In the genomic region with DNA sequence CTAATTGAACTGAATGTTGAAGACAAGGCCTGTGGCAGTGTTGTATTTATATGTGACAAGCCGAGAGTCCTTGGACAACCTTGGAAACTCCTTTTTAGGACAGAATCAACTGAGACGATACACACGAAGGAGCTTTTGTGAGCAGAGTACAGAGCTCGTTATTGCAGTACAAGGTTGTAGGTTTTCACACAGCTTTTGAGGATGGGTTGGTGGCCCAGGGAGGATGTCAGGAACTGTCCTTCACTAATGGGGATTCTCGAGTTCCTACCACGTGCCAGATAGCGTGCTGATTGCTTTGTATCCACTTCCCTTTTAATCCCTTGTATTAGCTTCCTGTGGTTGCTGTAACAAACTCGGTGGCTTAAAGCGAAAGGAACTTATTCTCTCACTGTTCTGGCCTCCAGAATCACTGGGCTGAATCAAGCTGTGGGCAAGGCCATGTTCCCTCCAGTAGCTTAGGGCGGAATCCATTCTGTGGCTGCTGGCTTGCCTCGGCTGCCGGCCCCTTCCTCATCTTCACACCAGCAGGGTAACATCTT, we compare ENCODE assay signal across 8 cellular contexts. TPM values are rescaled to one million over a fixed set of nuclear protein-coding genes. Genes with fewer than 3 reads are reported as not detected.
DNase-seq lines count a peak whose midpoint lies in the region; ATAC-seq and TF ChIP-seq lines count a peak whose summit lies in the region.

No MANE protein-coding gene starts in this region.

- peak; percentile 29 to 30 for ATAC-seq in CD4-positive, CD25-positive, alpha-beta regulatory T cell (ENCODE audit: low read depth in 2 of 2)
- peak; percentile 33 for ATAC-seq in GM19328 (IDR thresholded peaks at IDR 0.05; ENCODE audit: unreplicated experiment)
- peak; percentile 38 for ATAC-seq in HG03432 (IDR thresholded peaks at IDR 0.05; ENCODE audit: unreplicated experiment)
- ATAC-seq in activated B cell treated with CpG ODN at 0.5 μM for 24 hours (ENCODE audit: low read depth) = peak; percentile 59
- peak; percentile 54 for ATAC-seq in lung (ENCODE audit: insufficient read depth, low FRiP score)

- H3K36me3 ChIP-seq in CD4-positive, CD25-positive, alpha-beta regulatory T cell (ENCODE audit: control insufficient read depth, insufficient read depth, low read length) = no peaks in the 10 kb centered on the region
- peaks cover 0 to 1% of the 10 kb centered on the region in 2 donors for H3K36me3 ChIP-seq in lung (ENCODE audit: control insufficient read depth in 2 of 2, insufficient read depth in 2 of 2, low read length in 2 of 2)
- no peaks in the 10 kb centered on the region for H3K36me3 ChIP-seq in MG63
- H3K36me3 ChIP-seq in neuronal stem cell (replicated peaks in 1 of 2; ENCODE audit: control insufficient read depth in 2 of 2, insufficient read depth in 2 of 2, low read length in 2 of 2) = peaks cover 0 to 2% of the 10 kb centered on the region in 2 donors

- no peak overlapping the region for H4K91ac ChIP-seq in neuronal stem cell (ENCODE audit: low read depth, low read length, poor library complexity)

- H2BK15ac ChIP-seq in neuronal stem cell (ENCODE audit: low read length) = no peak overlapping the region

- POLR2A ChIA-PET in activated B cell treated with CpG ODN at 0.5 μM for 24 hours (lab: Charles Lee) = interaction anchor here (0.8 to 2.9 kb wide), 7 partner anchors 9 to 23 kb away, joined by 3 to 11 read pairs (median 6); no protein-coding TSS in a partner anchor

- peak overlapping the region; percentile 88 for H3K27ac ChIP-seq in CD4-positive, CD25-positive, alpha-beta regulatory T cell (ENCODE audit: insufficient read depth, low read length, poor library complexity, severe bottlenecking)
- peak overlapping the region; percentile 24 to 81 for H3K27ac ChIP-seq in lung (ENCODE audit: low read depth in 1 of 2, low read length in 1 of 2)
- H3K27ac ChIP-seq in neuronal stem cell (replicated peaks; ENCODE audit: low read length) = no peak overlapping the region

- no peaks in the 10 kb centered on the region for H3K27me3 Mint-ChIP-seq in CD4-positive, CD25-positive, alpha-beta regulatory T cell
- no peaks in the 10 kb centered on the region for H3K27me3 Mint-ChIP-seq in activated B cell treated with CpG ODN at 0.5 μM for 24 hours

- intact Hi-C loops in activated B cell treated with CpG ODN at 0.5 μM for 24 hours (cut with micrococcal nuclease) = loop anchor here (1.0 to 5.0 kb wide), 5 partner anchors 10 to 872 kb away; partner anchors contain the start of genes EIF5B, INPP4A and TXNDC9

- peaks cover 5% of the 10 kb centered on the region for H3K36me3 Mint-ChIP-seq in CD4-positive, CD25-positive, alpha-beta regulatory T cell
- H3K36me3 Mint-ChIP-seq in activated B cell treated with CpG ODN at 0.5 μM for 24 hours (ENCODE audit: low read depth) = no peaks in the 10 kb centered on the region

- no peak overlapping the region for H2BK120ac ChIP-seq in neuronal stem cell (ENCODE audit: low read depth, low read length)

- peaks cover 0 to 2% (median 0%) of the 10 kb centered on the region in 7 donors for H3K9me3 Mint-ChIP-seq in CD4-positive, CD25-positive, alpha-beta regulatory T cell
- peaks cover 3% of the 10 kb centered on the region for H3K9me3 Mint-ChIP-seq in activated B cell treated with CpG ODN at 0.5 μM for 24 hours

- no peaks in the 10 kb centered on the region for H3K9me3 ChIP-seq in CD4-positive, CD25-positive, alpha-beta regulatory T cell (ENCODE audit: control insufficient read depth in 2 of 2, low read length in 2 of 2)
- H3K9me3 ChIP-seq in lung (ENCODE audit: control insufficient read depth in 2 of 2, insufficient read depth in 1 of 2, low read length in 1 of 2) (no peaks in the 10 kb centered on the region), MG63 (no peaks in the 10 kb centered on the region), neuronal stem cell (replicated peaks in 1 of 2; ENCODE audit: control insufficient read depth in 2 of 2, insufficient read depth in 1 of 2, low read depth in 1 of 2, low read length in 2 of 2) (peaks cover 0 to 9% of the 10 kb centered on the region in 2 donors)

- no peak overlapping the region for H2AK5ac ChIP-seq in neuronal stem cell (ENCODE audit: low read depth, low read length)

- no peak overlapping the region for H3K14ac ChIP-seq in neuronal stem cell (ENCODE audit: low read length)

- peak overlapping the region; percentile 80 to 90 (median 88) for H3K4me3 Mint-ChIP-seq in CD4-positive, CD25-positive, alpha-beta regulatory T cell
- peak overlapping the region; percentile 56 for H3K4me3 Mint-ChIP-seq in activated B cell treated with CpG ODN at 0.5 μM for 24 hours

- no peak overlapping the region for H3K18ac ChIP-seq in neuronal stem cell (ENCODE audit: low read length)

- DNase-seq in CD4-positive, CD25-positive, alpha-beta regulatory T cell = peak in 2 of 3 donors; percentile 48 to 81
- no peak for DNase-seq in activated B cell treated with CpG ODN at 0.5 μM for 24 hours
- DNase-seq in lung (ENCODE audit: low spot score) = no peak
- DNase-seq in MG63 = no peak
- DNase-seq in cortex of kidney (lab: John Stamatoyannopoulos, UW) = no peak
- DNase-seq in neuronal stem cell (ENCODE audit: low spot score) = no peak

- no peak overlapping the region for H3K4me2 ChIP-seq in neuronal stem cell (ENCODE audit: insufficient read depth, low read length, poor library complexity, severe bottlenecking)

- 33 to 50% methylated on average over 12 of the region's 12 CpGs for WGBS in lung, 2 donors
- WGBS in neuronal stem cell (ENCODE audit: extremely low coverage in 2 of 2, insufficient read length in 2 of 2, insufficient replicate concordance in 1 of 2), 2 donors = no CpG with 5 or more reads among the region's 12 CpGs

- peak overlapping the region; percentile 73 for H3K4me3 ChIP-seq in CD4-positive, CD25-positive, alpha-beta regulatory T cell (ENCODE audit: low read depth, low read length)
- no peak overlapping the region for H3K4me3 ChIP-seq in lung
- no peak overlapping the region for H3K4me3 ChIP-seq in MG63
- H3K4me3 ChIP-seq in neuronal stem cell (ENCODE audit: low read length in 2 of 2) = no peak overlapping the region

- H3K4ac ChIP-seq in neuronal stem cell (ENCODE audit: low read length) = no peak overlapping the region

- no peak overlapping the region for H2BK12ac ChIP-seq in neuronal stem cell (ENCODE audit: low read length)

- no peak for TF ChIP-seq CTCF in activated B cell treated with CpG ODN at 0.5 μM for 24 hours (IDR thresholded peaks at IDR 0.05)
- no peak for TF ChIP-seq CTCF in lung (IDR thresholded peaks at IDR 0.05; ENCODE audit: control extremely low read depth, extremely low read depth)

- H2BK5ac ChIP-seq in neuronal stem cell (ENCODE audit: low read length) = no peak overlapping the region

- no peak overlapping the region for H3K23ac ChIP-seq in neuronal stem cell (ENCODE audit: low read depth, low read length, poor library complexity)

- H3K9ac ChIP-seq in neuronal stem cell (ENCODE audit: low read depth, low read length, poor library complexity) = no peak overlapping the region

- H3K4me1 Mint-ChIP-seq in CD4-positive, CD25-positive, alpha-beta regulatory T cell = peaks cover 34 to 95% (median 75%) of the 10 kb centered on the region in 4 donors
- peaks cover 75% of the 10 kb centered on the region for H3K4me1 Mint-ChIP-seq in activated B cell treated with CpG ODN at 0.5 μM for 24 hours

- CTCF ChIA-PET in activated B cell treated with CpG ODN at 0.5 μM for 24 hours (lab: Charles Lee) = interaction anchor here (1.2 to 1.9 kb wide), 3 partner anchors 9 to 23 kb away, joined by 3 to 11 read pairs (median 4); no protein-coding TSS in a partner anchor

- no peak overlapping the region for H2AFZ ChIP-seq in neuronal stem cell (ENCODE audit: low read length)

- no peaks in the 10 kb centered on the region for H3K27me3 ChIP-seq in CD4-positive, CD25-positive, alpha-beta regulatory T cell (ENCODE audit: control insufficient read depth, insufficient read depth, low read length)
- H3K27me3 ChIP-seq in lung (ENCODE audit: control insufficient read depth, insufficient read depth) (no peaks in the 10 kb centered on the region), MG63 (no peaks in the 10 kb centered on the region), neuronal stem cell (ENCODE audit: control insufficient read depth in 3 of 3, insufficient read depth in 3 of 3, low read depth in 1 of 3, low read length in 3 of 3) (no peaks in the 10 kb centered on the region)

- H3K27ac Mint-ChIP-seq in CD4-positive, CD25-positive, alpha-beta regulatory T cell = peak overlapping the region; percentile 92 to 100 (median 95)
- H3K27ac Mint-ChIP-seq in activated B cell treated with CpG ODN at 0.5 μM for 24 hours = peak overlapping the region; percentile 94

- no peak overlapping the region for H4K8ac ChIP-seq in neuronal stem cell (ENCODE audit: low read depth, low read length)

- peaks cover 10% of the 10 kb centered on the region for H3K79me1 ChIP-seq in neuronal stem cell (ENCODE audit: low read depth, low read length)

- peaks cover 98% of the 10 kb centered on the region for H3K4me1 ChIP-seq in CD4-positive, CD25-positive, alpha-beta regulatory T cell (ENCODE audit: control insufficient read depth, insufficient read depth, low read length, poor library complexity, severe bottlenecking)
- H3K4me1 ChIP-seq in lung (ENCODE audit: control insufficient read depth in 2 of 2, insufficient read depth in 2 of 2, low read length in 2 of 2) = peaks cover 12 to 37% of the 10 kb centered on the region in 2 donors
- peaks cover 0 to 10% of the 10 kb centered on the region in 2 donors for H3K4me1 ChIP-seq in neuronal stem cell (ENCODE audit: control insufficient read depth in 2 of 2, insufficient read depth in 1 of 2, low read depth in 1 of 2, low read length in 2 of 2)

RNA-seq across cellular contexts. Expression of gene INPP4A, which starts 20.2 kb away (rescaled TPM):
- total RNA-seq in CD4-positive, CD25-positive, alpha-beta regulatory T cell = 106 TPM
- polyA plus RNA-seq in CD4-positive, CD25-positive, alpha-beta regulatory T cell = 10 to 100 TPM; 27.9 to 36.3 (median 30.7) TPM
- total RNA-seq in activated B cell treated with CpG ODN at 0.5 μM for 24 hours = 19.6 and 26.6 TPM in 2 replicates
- 10 to 100 TPM; 28.8 to 43.3 TPM for total RNA-seq in lung
- polyA plus RNA-seq in lung = 10 to 100 TPM in 1 of 2 donors, 1 to 10 TPM in 1; 8.0 to 10.9 TPM
- total RNA-seq in MG63 (2014; rRNA removed; shearing (Covaris generic); ENCODE audit: low replicate concordance) = 8.4 and 12.6 TPM in 2 replicates
- 13.5 TPM for polyA plus RNA-seq in neuronal stem cell (2013, experiment 1 of 2)
- 14.5 TPM for polyA plus RNA-seq in neuronal stem cell (2013, experiment 2 of 2)

Comparison
In these comparisons a context has a peak if more than half of its experiments do, and no peak if none do; other contexts are left out.
1. DNase-seq: peak in CD4-positive, CD25-positive, alpha-beta regulatory T cell (2 of 3); none in activated B cell treated with CpG ODN at 0.5 μM for 24 hours (single experiment), lung (single experiment), MG63 (single experiment), cortex of kidney (single experiment) and neuronal stem cell (single experiment).
2. Peak in every context shown above with its lines, with median percentiles within 50 percentile points of each other: ATAC-seq.